ENCODE assay signal across 10 cellular contexts in genomic region chr13:113976711-113977684, GRCh38. TPM values are rescaled to one million over a fixed set of nuclear protein-coding genes. Genes with fewer than 3 reads are reported as not detected.
DNase-seq lines count a peak whose midpoint lies in the region; ATAC-seq, FAIRE-seq and TF ChIP-seq lines count a peak whose summit lies in the region.
"Had no signal": no experiment of that assay in that cellular context is flagged by ENCODE, and none has a peak within 500 bp of the region (broad histone marks: within the 10 kb centered on the region; RNA-seq: fewer than 3 reads in every experiment).

No MANE protein-coding gene starts in this region.

- no peaks in the 10 kb centered on the region for H3K4me1 Mint-ChIP-seq in progenitor cell of endocrine pancreas (ENCODE audit: low read depth)

- H3K36me3 ChIP-seq in PC-3 (ENCODE audit: low read depth, low read length) (no peaks in the 10 kb centered on the region), fibroblast of lung (ENCODE audit: control insufficient read depth, insufficient read depth, low read length) (peaks cover 58% of the 10 kb centered on the region), HAP-1 (replicated peaks) (no peaks in the 10 kb centered on the region)

- H3K4me3 ChIP-seq in PC-3 (ENCODE audit: low read length) (no peak overlapping the region), fibroblast of lung (replicated peaks in 1 of 4; ENCODE audit: control extremely low read depth in 1 of 4, insufficient read depth in 1 of 4, low read depth in 3 of 4, low read length in 4 of 4) (no peak overlapping the region), HAP-1 (no peak overlapping the region)
- H3K4me3 ChIP-seq: testis had no signal

- no peak overlapping the region for H3K27ac ChIP-seq in PC-3 (ENCODE audit: low read length)
- peak overlapping the region; percentile 64 for H3K27ac ChIP-seq in fibroblast of lung (ENCODE audit: insufficient read depth, low read length)
- H3K27ac ChIP-seq: testis had no signal

- H3K27ac Mint-ChIP-seq in progenitor cell of endocrine pancreas: peak overlapping the region; percentile 62

- H3K9me2 ChIP-seq in PC-3 (replicated peaks; ENCODE audit: low read length): no peaks in the 10 kb centered on the region

- H3K9ac ChIP-seq in PC-3 (ENCODE audit: low read length): no peak overlapping the region
- H3K9ac ChIP-seq in fibroblast of lung (ENCODE audit: insufficient read depth, low read length): no peak overlapping the region

- H2AFZ ChIP-seq in PC-3 (ENCODE audit: low read length): no peak overlapping the region
- H2AFZ ChIP-seq in fibroblast of lung (ENCODE audit: low read length): no peak overlapping the region

- H3K4me1 ChIP-seq in PC-3 (ENCODE audit: insufficient read depth, low read length) (peaks cover 21% of the 10 kb centered on the region), fibroblast of lung (ENCODE audit: control insufficient read depth, extremely low read depth, insufficient read depth, low read length) (peaks cover 11% of the 10 kb centered on the region), HAP-1 (no peaks in the 10 kb centered on the region)
- H3K4me1 ChIP-seq: testis had no signal

- no peak for FAIRE-seq in D721Med (lab: Jason Lieb, UNC)

- BruUV-seq in PC-3 (replicated peaks; lab: Mats Ljungman, UMichigan): no TSS peak

- in situ Hi-C loops in Caki2 (cut with HindIII; ENCODE audit: low pct_unique_long_range_greater_than_20kb, low sequenced_read_pairs): no loop called here
- in situ Hi-C loops in HAP-1 (cut with MboI; ENCODE audit: low sequenced_read_pairs): no loop called here

- POLR2A ChIA-PET in PC-3 (lab: Charles Lee; ENCODE audit: unreplicated experiment): no interaction called here

- H3F3A ChIP-seq in PC-3 (ENCODE audit: low read length, unreplicated experiment): no peaks in the 10 kb centered on the region

- H3K36me3 Mint-ChIP-seq in progenitor cell of endocrine pancreas (ENCODE audit: insufficient read depth): no peaks in the 10 kb centered on the region

- H3K79me2 ChIP-seq in PC-3 (ENCODE audit: low read length): no peaks in the 10 kb centered on the region
- peaks cover 2% of the 10 kb centered on the region for H3K79me2 ChIP-seq in fibroblast of lung (ENCODE audit: control insufficient read depth, insufficient read depth, low read length)

- H3K4me3 Mint-ChIP-seq in progenitor cell of endocrine pancreas (ENCODE audit: low read depth): no peak overlapping the region

- H3K27me3 ChIP-seq in PC-3 (ENCODE audit: low read length): no peaks in the 10 kb centered on the region
- no peaks in the 10 kb centered on the region for H3K27me3 ChIP-seq in fibroblast of lung (ENCODE audit: control insufficient read depth, insufficient read depth, low read length)
- H3K27me3 ChIP-seq in HAP-1 (ENCODE audit: low read depth): no peaks in the 10 kb centered on the region
- H3K27me3 ChIP-seq: testis had no signal

- no peaks in the 10 kb centered on the region for H3K9me3 Mint-ChIP-seq in progenitor cell of endocrine pancreas (ENCODE audit: low read depth)

- ATAC-seq in PC-3: peak; percentile 78

- intact Hi-C loops in PC-3 (cut with micrococcal nuclease): loop anchor here (10.0 kb wide), 1 partner anchor 88 kb away; no protein-coding TSS in a partner anchor

- CTCF ChIA-PET in PC-3 (lab: Charles Lee): no interaction called here

- H3K27me3 Mint-ChIP-seq in progenitor cell of endocrine pancreas: no peaks in the 10 kb centered on the region

- H3K4me2 ChIP-seq in PC-3 (ENCODE audit: low read length): peak overlapping the region; percentile 18; the same call in 1 of the 2 replicates
- peak overlapping the region; percentile 25 for H3K4me2 ChIP-seq in fibroblast of lung (ENCODE audit: extremely low read depth, insufficient read depth, low read length)

- no peaks in the 10 kb centered on the region for H3K9me3 ChIP-seq in PC-3 (ENCODE audit: low read length)
- H3K9me3 ChIP-seq in fibroblast of lung (ENCODE audit: control insufficient read depth, insufficient read depth, low read depth, low read length): no peaks in the 10 kb centered on the region
- H3K9me3 ChIP-seq in HAP-1: no peaks in the 10 kb centered on the region
- H3K9me3 ChIP-seq: testis had no signal

- no peaks in the 10 kb centered on the region for H4K20me1 ChIP-seq in PC-3 (ENCODE audit: low read length)
- H4K20me1 ChIP-seq in fibroblast of lung (ENCODE audit: control insufficient read depth, extremely low read depth, insufficient read depth, low read length): no peaks in the 10 kb centered on the region

- peak; percentile 36 for DNase-seq in Caki2 (ENCODE audit: low read depth)
- DNase-seq in PC-3: peak; percentile 68
- peak; percentile 13 to 84 for DNase-seq in fibroblast of lung (ENCODE audit: low read depth in 2 of 2)
- no peak for DNase-seq in progenitor cell of endocrine pancreas (ENCODE audit: low spot score, unreplicated experiment)
- DNase-seq in SIG-M5 (lab: John Stamatoyannopoulos, UW): no peak
- no peak for DNase-seq in HAP-1 (ENCODE audit: low spot score in 2 of 2)
- DNase-seq in NCI-H146 treated with DMSO at 0.1 percent for 48 hours (lab: John Stamatoyannopoulos, UW; ENCODE audit: unreplicated experiment): no peak
- no peak for DNase-seq in D721Med (ENCODE audit: insufficient read length, low spot score)
- DNase-seq: NCI-H524, testis had no signal

- TF ChIP-seq CTCF in PC-3 (conservative IDR thresholded peaks at IDR 0.05; ENCODE audit: low read depth, low read length) (no peak), fibroblast of lung (conservative IDR thresholded peaks at IDR 0.05 in 1 of 2, IDR thresholded peaks at IDR 0.05 in 1 of 2; ENCODE audit: low read depth in 1 of 2, low read length in 2 of 2) (no peak), progenitor cell of endocrine pancreas (IDR thresholded peaks at IDR 0.05; ENCODE audit: unreplicated experiment) (no peak), D721Med (IDR thresholded peaks at IDR 0.05; ENCODE audit: insufficient read depth, missing control alignments) (no peak)

RNA-seq across cellular contexts. Expression of gene C13orf46, which starts 3.1 kb away (rescaled TPM):
- total RNA-seq in Caki2 (2014; rRNA removed; shearing (Covaris generic); ENCODE audit: low replicate concordance): not detected in 2 replicates
- total RNA-seq in PC-3 (2014; rRNA removed) (0.07 and 0.23 TPM in 2 replicates), fibroblast of lung (0.26 and 0.50 TPM in 2 replicates), progenitor cell of endocrine pancreas (0.17 and 0.18 TPM in 2 replicates)
- polyA plus RNA-seq in fibroblast of lung: 0.54 and 0.56 TPM in 2 replicates
- 0.18 and 0.82 TPM in 2 replicates for polyA plus RNA-seq in fibroblast of lung (2012)
- polyA minus RNA-seq in fibroblast of lung (ENCODE audit: low replicate concordance): 6.3 and 6.4 TPM in 2 replicates

Comparison
In these comparisons a context has a peak if more than half of its experiments do, and no peak if none do; other contexts are left out.
1. DNase-seq: peak in Caki2 (single experiment), PC-3 (single experiment) and fibroblast of lung (2 of 2); none in progenitor cell of endocrine pancreas (single experiment), SIG-M5 (single experiment), HAP-1 (0 of 2), NCI-H146 treated with DMSO at 0.1 percent for 48 hours (single experiment) and D721Med (single experiment).